12 cellular contexts compared by ENCODE assay signal in genomic region chr1:59487335-59488031, GRCh38.
DNase-seq lines count a peak whose midpoint lies in the region; ATAC-seq and TF ChIP-seq lines count a peak whose summit lies in the region.
"Had no signal": no experiment of that assay in that cellular context is flagged by ENCODE, and none has a peak within 500 bp of the region (broad histone marks: within the 10 kb centered on the region; RNA-seq: fewer than 3 reads in every experiment).

No MANE protein-coding gene starts in this region.

- H3K79me2 ChIP-seq in mammary epithelial cell (ENCODE audit: insufficient read depth, low read length): no peaks in the 10 kb centered on the region

- intact Hi-C loops in mammary epithelial cell (cut with micrococcal nuclease): no loop called here

- CTCF ChIA-PET in mammary epithelial cell (lab: Charles Lee; ENCODE audit: low non-redundant PET): no interaction called here
- CTCF ChIA-PET in activated CD4-positive, alpha-beta T cell treated with anti-CD3 and anti-CD28 coated beads, Interleukin-2, amount 10 ng/mL, durations not matched to agents 7 days and 5 days (lab: Charles Lee): interaction anchor here (1.0 to 1.1 kb wide), 2 partner anchors 11 to 34 kb away, joined by 3 read pairs; no protein-coding TSS in a partner anchor

- H3K27me3 ChIP-seq in mammary epithelial cell (ENCODE audit: insufficient read depth, low read length) (no peaks in the 10 kb centered on the region), lung (ENCODE audit: control insufficient read depth, insufficient read depth) (no peaks in the 10 kb centered on the region)
- H3K27me3 ChIP-seq: Peyer's patch had no signal

- no peaks in the 10 kb centered on the region for H3K36me3 ChIP-seq in mammary epithelial cell (ENCODE audit: insufficient read depth, low read length)
- no peaks in the 10 kb centered on the region for H3K36me3 ChIP-seq in lung (ENCODE audit: control insufficient read depth in 2 of 2, insufficient read depth in 2 of 2, low read length in 2 of 2)
- H3K36me3 ChIP-seq: Peyer's patch had no signal

- peaks cover 0 to 14% (median 0%) of the 10 kb centered on the region in 9 donors for H3K9me3 Mint-ChIP-seq in naive thymus-derived CD8-positive, alpha-beta T cell
- H3K9me3 Mint-ChIP-seq in activated CD4-positive, alpha-beta T cell treated with anti-CD3 and anti-CD28 coated beads, Interleukin-2, amount 10 ng/mL, durations not matched to agents 7 days and 5 days: no peaks in the 10 kb centered on the region

- H3K4me3 ChIP-seq in AG10803 (ENCODE audit: low read length) (no peak overlapping the region), mammary epithelial cell (replicated peaks in 1 of 3; ENCODE audit: insufficient read depth in 1 of 3, low read depth in 2 of 3, low read length in 3 of 3) (peak overlapping the region in 1 of 3 experiments; percentile 30), lung (no peak overlapping the region)
- H3K4me3 ChIP-seq: GM12878, Peyer's patch had no signal

- in situ Hi-C loops in mammary epithelial cell (cut with MboI; ENCODE audit: low sequenced_read_pairs in 2 of 2): no loop called here

- dilution Hi-C loops in mammary epithelial cell (cut with HindIII; ENCODE audit: low sequenced_read_pairs): no loop called here

- POLR2A ChIA-PET in naive thymus-derived CD8-positive, alpha-beta T cell (lab: Charles Lee): no interaction called here
- POLR2A ChIA-PET in activated CD4-positive, alpha-beta T cell treated with anti-CD3 and anti-CD28 coated beads, Interleukin-2, amount 10 ng/mL, durations not matched to agents 7 days and 5 days (lab: Charles Lee): no interaction called here

- H3K4me2 ChIP-seq in mammary epithelial cell (ENCODE audit: insufficient read depth, low read depth, low read length): peak overlapping the region; percentile 73

- peaks cover 0 to 5% (median 2%) of the 10 kb centered on the region in 3 donors for H3K36me3 Mint-ChIP-seq in naive thymus-derived CD8-positive, alpha-beta T cell
- no peaks in the 10 kb centered on the region for H3K36me3 Mint-ChIP-seq in activated CD4-positive, alpha-beta T cell treated with anti-CD3 and anti-CD28 coated beads, Interleukin-2, amount 10 ng/mL, durations not matched to agents 7 days and 5 days (ENCODE audit: low read depth)

- H3K4me1 ChIP-seq in mammary epithelial cell (ENCODE audit: insufficient read depth, low read length): peaks cover 36% of the 10 kb centered on the region
- peaks cover 0 to 14% of the 10 kb centered on the region in 2 donors for H3K4me1 ChIP-seq in lung (ENCODE audit: control insufficient read depth in 2 of 2, insufficient read depth in 2 of 2, low read length in 2 of 2)
- H3K4me1 ChIP-seq: Peyer's patch had no signal

- H3K9me3 ChIP-seq in mammary epithelial cell (replicated peaks; ENCODE audit: insufficient read depth, low read length): no peaks in the 10 kb centered on the region
- no peaks in the 10 kb centered on the region for H3K9me3 ChIP-seq in lung (ENCODE audit: control insufficient read depth in 2 of 2, insufficient read depth in 1 of 2, low read length in 1 of 2)
- H3K9me3 ChIP-seq: Peyer's patch had no signal

- peak; percentile 41 for ATAC-seq in lung (ENCODE audit: insufficient read depth, low FRiP score)
- no peak for ATAC-seq in HG02970 (IDR thresholded peaks at IDR 0.05; ENCODE audit: low FRiP score, unreplicated experiment)
- no peak for ATAC-seq in naive thymus-derived CD8-positive, alpha-beta T cell
- ATAC-seq: GM12878 had no signal

- no peak overlapping the region for H3K4me3 Mint-ChIP-seq in naive thymus-derived CD8-positive, alpha-beta T cell
- H3K4me3 Mint-ChIP-seq in activated CD4-positive, alpha-beta T cell treated with anti-CD3 and anti-CD28 coated beads, Interleukin-2, amount 10 ng/mL, durations not matched to agents 7 days and 5 days: no peak overlapping the region

- DNase-seq in AG10803 (ENCODE audit: low read depth) (peak; percentile 56), M059J (ENCODE audit: low read depth) (peak; percentile 60), mammary epithelial cell (peak; percentile 83), lung (ENCODE audit: low spot score) (no peak), KG1 (lab: John Stamatoyannopoulos, UW) (no peak)
- DNase-seq in naive thymus-derived CD8-positive, alpha-beta T cell: no peak
- no peak for DNase-seq in activated CD4-positive, alpha-beta T cell treated with anti-CD3 and anti-CD28 coated beads, Interleukin-2, amount 10 ng/mL, durations not matched to agents 7 days and 5 days
- DNase-seq: activated naive CD4-positive, alpha-beta T cell; Peyer's patch; stimulated activated CD4-positive, alpha-beta T cell treated with anti-CD3 and anti-CD28 coated beads, Interleukin-2, amount 100 ng/mL, for 24 hours had no signal

- no peaks in the 10 kb centered on the region for H3K27me3 Mint-ChIP-seq in naive thymus-derived CD8-positive, alpha-beta T cell
- peaks cover 1% of the 10 kb centered on the region for H3K27me3 Mint-ChIP-seq in activated CD4-positive, alpha-beta T cell treated with anti-CD3 and anti-CD28 coated beads, Interleukin-2, amount 10 ng/mL, durations not matched to agents 7 days and 5 days

- no peak for TF ChIP-seq CTCF in AG10803 (conservative IDR thresholded peaks at IDR 0.05; ENCODE audit: low read length)
- no peak for TF ChIP-seq CTCF in mammary epithelial cell (conservative IDR thresholded peaks at IDR 0.05 in 1 of 2, IDR thresholded peaks at IDR 0.05 in 1 of 2; ENCODE audit: extremely low read depth in 1 of 2, insufficient read depth in 1 of 2, low read depth in 1 of 2, low read length in 2 of 2)
- no peak for TF ChIP-seq CTCF in lung (IDR thresholded peaks at IDR 0.05; ENCODE audit: control extremely low read depth, extremely low read depth)

- H2AFZ ChIP-seq in mammary epithelial cell (ENCODE audit: low read depth, low read length): peak overlapping the region; percentile 83

- 0% methylated on average over 1 of the region's 2 CpGs for WGBS in mammary epithelial cell (ENCODE audit: low coverage, missing lambda C conversion rate)
- WGBS in lung, 2 donors: 58 to 85% methylated on average over 2 of the region's 2 CpGs

- H3K4me1 Mint-ChIP-seq in naive thymus-derived CD8-positive, alpha-beta T cell: peaks cover 0 to 13% (median 5%) of the 10 kb centered on the region in 4 donors
- H3K4me1 Mint-ChIP-seq in activated CD4-positive, alpha-beta T cell treated with anti-CD3 and anti-CD28 coated beads, Interleukin-2, amount 10 ng/mL, durations not matched to agents 7 days and 5 days: peaks cover 6% of the 10 kb centered on the region

- H3K27ac Mint-ChIP-seq in naive thymus-derived CD8-positive, alpha-beta T cell: no peak overlapping the region
- no peak overlapping the region for H3K27ac Mint-ChIP-seq in activated CD4-positive, alpha-beta T cell treated with anti-CD3 and anti-CD28 coated beads, Interleukin-2, amount 10 ng/mL, durations not matched to agents 7 days and 5 days

- H3K27ac ChIP-seq in mammary epithelial cell (ENCODE audit: insufficient read depth, low read depth, low read length): peak overlapping the region; percentile 89
- H3K27ac ChIP-seq in lung (ENCODE audit: low read depth in 1 of 2, low read length in 1 of 2): no peak overlapping the region
- H3K27ac ChIP-seq: Peyer's patch had no signal

- TSS peak; percentile 60 for BruUV-seq in mammary epithelial cell (replicated peaks; lab: Mats Ljungman, UMichigan)

- H4K20me1 ChIP-seq in mammary epithelial cell (ENCODE audit: insufficient read depth, low read length): no peaks in the 10 kb centered on the region

- peak overlapping the region; percentile 56 for H3K9ac ChIP-seq in mammary epithelial cell (ENCODE audit: insufficient read depth, low read length)

Comparison
In these comparisons a context has a peak if more than half of its experiments do, and no peak if none do; other contexts are left out.
1. DNase-seq: peak in AG10803 (single experiment), M059J (single experiment) and mammary epithelial cell (single experiment); none in lung (single experiment), naive thymus-derived CD8-positive, alpha-beta T cell (0 of 10), KG1 (single experiment) and activated CD4-positive, alpha-beta T cell treated with anti-CD3 and anti-CD28 coated beads, Interleukin-2, amount 10 ng/mL, durations not matched to agents 7 days and 5 days (single experiment).